In genomic region chr2:43129676-43130547, GRCh38 we compare ENCODE assay signal across 8 cellular contexts.
DNase-seq lines count a peak whose midpoint lies in the region; ATAC-seq, FAIRE-seq and TF ChIP-seq lines count a peak whose summit lies in the region.

No MANE protein-coding gene starts in this region.

- intact Hi-C loops in activated CD8-positive, alpha-beta T cell treated with anti-CD3 and anti-CD28 coated beads for 36 hours (cut with micrococcal nuclease) = loop anchor here (5.0 to 10.0 kb wide), 3 partner anchors 73 to 297 kb away; no protein-coding TSS in a partner anchor
- intact Hi-C loops in right cardiac atrium (cut with DNase I) = loop anchor here (5.0 to 10.0 kb wide), 3 partner anchors 97 to 355 kb away; partner anchors contain the start of gene ZFP36L2 (in 3 of the 4)

- peaks cover 83% of the 10 kb centered on the region for H3K4me1 Mint-ChIP-seq in activated CD8-positive, alpha-beta T cell treated with anti-CD3 and anti-CD28 coated beads for 36 hours (ENCODE audit: low read depth)
- peaks cover 66 to 93% of the 10 kb centered on the region in 2 donors for H3K4me1 Mint-ChIP-seq in stimulated activated naive B cell treated with anti-CD40 and anti-IgM and Interleukin-4, amounts not matched to agents 10 μg/mL and 1 μg/mL and 100 μg/mL, for 72 hours

- 49% methylated on average over 14 of the region's 14 CpGs for WGBS in right cardiac atrium

- peak; percentile 53 for DNase-seq in activated CD8-positive, alpha-beta T cell treated with anti-CD3 and anti-CD28 coated beads for 36 hours
- DNase-seq in right cardiac atrium = peak; percentile 51 to 79 (median 78)
- DNase-seq in stimulated activated naive B cell treated with anti-CD40 and anti-IgM and Interleukin-4, amounts not matched to agents 10 μg/mL and 1 μg/mL and 100 μg/mL, for 72 hours = peak; percentile 51
- DNase-seq in GM12892 (ENCODE audit: insufficient read length) = no peak
- DNase-seq in stimulated activated CD4-positive, alpha-beta T cell treated with anti-CD3 and anti-CD28 coated beads, Interleukin-12 subunit alpha, Interleukin-12 subunit beta, amount 100 ng/mL, for 4 hours = no peak
- DNase-seq in D721Med (ENCODE audit: insufficient read length, low spot score) = no peak
- DNase-seq in iPS-NIHi7 (ENCODE audit: extremely low spot score) = no peak

- H3K36me3 ChIP-seq in KMS-11 (ENCODE audit: insufficient read depth) = no peaks in the 10 kb centered on the region

- TF ChIP-seq CTCF in KMS-11 (conservative IDR thresholded peaks at IDR 0.05; ENCODE audit: low read depth, low read length) (no peak), D721Med (IDR thresholded peaks at IDR 0.05; ENCODE audit: insufficient read depth, missing control alignments) (no peak)
- no peak for TF ChIP-seq CTCF in activated CD8-positive, alpha-beta T cell treated with anti-CD3 and anti-CD28 coated beads for 36 hours (IDR thresholded peaks at IDR 0.05)

- H3K27ac ChIP-seq in KMS-11 (no peak overlapping the region), right cardiac atrium (ENCODE audit: low read length) (peak overlapping the region; percentile 22)

- no peak for ATAC-seq in activated CD8-positive, alpha-beta T cell treated with anti-CD3 and anti-CD28 coated beads for 36 hours
- peak; percentile 6 to 25 for ATAC-seq in right cardiac atrium
- ATAC-seq in stimulated activated naive B cell treated with anti-CD40 and anti-IgM and Interleukin-4, amounts not matched to agents 10 μg/mL and 1 μg/mL and 100 μg/mL, for 72 hours (replicated peaks) = peak; percentile 38 to 56

- H3K27me3 ChIP-seq in KMS-11 (ENCODE audit: insufficient read depth, low read depth) (no peaks in the 10 kb centered on the region), right cardiac atrium (ENCODE audit: control insufficient read depth, insufficient read depth) (no peaks in the 10 kb centered on the region)

- no peaks in the 10 kb centered on the region for H3K36me3 Mint-ChIP-seq in activated CD8-positive, alpha-beta T cell treated with anti-CD3 and anti-CD28 coated beads for 36 hours (ENCODE audit: low read depth)
- H3K36me3 Mint-ChIP-seq in stimulated activated naive B cell treated with anti-CD40 and anti-IgM and Interleukin-4, amounts not matched to agents 10 μg/mL and 1 μg/mL and 100 μg/mL, for 72 hours = no peaks in the 10 kb centered on the region

- H2AFZ ChIP-seq in KMS-11 (ENCODE audit: low read depth) = peak overlapping the region; percentile 20; the same call in 1 of the 2 replicates

- H3K9ac ChIP-seq in KMS-11 = no peak overlapping the region

- H3K27me3 Mint-ChIP-seq in activated CD8-positive, alpha-beta T cell treated with anti-CD3 and anti-CD28 coated beads for 36 hours = no peaks in the 10 kb centered on the region
- no peaks in the 10 kb centered on the region for H3K27me3 Mint-ChIP-seq in stimulated activated naive B cell treated with anti-CD40 and anti-IgM and Interleukin-4, amounts not matched to agents 10 μg/mL and 1 μg/mL and 100 μg/mL, for 72 hours

- no peaks in the 10 kb centered on the region for H4K20me1 ChIP-seq in KMS-11 (ENCODE audit: insufficient read depth)

- H3K9me3 ChIP-seq in right cardiac atrium (ENCODE audit: control insufficient read depth, low read length) = no peaks in the 10 kb centered on the region

- H3K4me2 ChIP-seq in KMS-11 = peak overlapping the region; percentile 91

- H3K27ac Mint-ChIP-seq in activated CD8-positive, alpha-beta T cell treated with anti-CD3 and anti-CD28 coated beads for 36 hours = peak overlapping the region; percentile 74
- H3K27ac Mint-ChIP-seq in stimulated activated naive B cell treated with anti-CD40 and anti-IgM and Interleukin-4, amounts not matched to agents 10 μg/mL and 1 μg/mL and 100 μg/mL, for 72 hours = peak overlapping the region; percentile 91

- peaks cover 74% of the 10 kb centered on the region for H3K4me1 ChIP-seq in KMS-11 (ENCODE audit: low read depth, poor library complexity, severe bottlenecking)
- peaks cover 12% of the 10 kb centered on the region for H3K4me1 ChIP-seq in right cardiac atrium (ENCODE audit: control insufficient read depth, insufficient read depth, low read length)

- H3K4me3 ChIP-seq in KMS-11 (IDR thresholded peaks at IDR 0.05; ENCODE audit: insufficient read depth, low read depth, low read length) (no peak overlapping the region), right cardiac atrium (ENCODE audit: low read length) (no peak overlapping the region)

- no peak for FAIRE-seq in GM12892 (lab: Jason Lieb, UNC)
- no peak for FAIRE-seq in D721Med (lab: Jason Lieb, UNC)

- peak overlapping the region; percentile 18 for H3K4me3 Mint-ChIP-seq in activated CD8-positive, alpha-beta T cell treated with anti-CD3 and anti-CD28 coated beads for 36 hours
- H3K4me3 Mint-ChIP-seq in stimulated activated naive B cell treated with anti-CD40 and anti-IgM and Interleukin-4, amounts not matched to agents 10 μg/mL and 1 μg/mL and 100 μg/mL, for 72 hours = peak overlapping the region; percentile 59 to 60

- CTCF ChIA-PET in activated CD8-positive, alpha-beta T cell treated with anti-CD3 and anti-CD28 coated beads for 36 hours (lab: Charles Lee) = interaction anchor here (0.9 to 24.5 kb wide), 10 partner anchors 10 to 354 kb away, joined by 3 to 647 read pairs (median 4); partner anchors contain the start of gene ZFP36L2

- H3K9me3 Mint-ChIP-seq in activated CD8-positive, alpha-beta T cell treated with anti-CD3 and anti-CD28 coated beads for 36 hours = no peaks in the 10 kb centered on the region
- no peaks in the 10 kb centered on the region for H3K9me3 Mint-ChIP-seq in stimulated activated naive B cell treated with anti-CD40 and anti-IgM and Interleukin-4, amounts not matched to agents 10 μg/mL and 1 μg/mL and 100 μg/mL, for 72 hours

- H3K79me2 ChIP-seq in KMS-11 (ENCODE audit: insufficient read depth, low read depth) = no peaks in the 10 kb centered on the region

- no peak for TF ChIP-seq POLR2A in GM12892 (IDR thresholded peaks at IDR 0.05; ENCODE audit: low read depth, low read length)

- POLR2A ChIA-PET in activated CD8-positive, alpha-beta T cell treated with anti-CD3 and anti-CD28 coated beads for 36 hours (lab: Charles Lee) = interaction anchor here (0.9 to 20.8 kb wide), 6 partner anchors 9 to 93 kb away, joined by 3 to 549 read pairs (median 8); partner anchors contain the start of gene ZFP36L2

Comparison
In these comparisons a context has a peak if more than half of its experiments do, and no peak if none do; other contexts are left out.
1. DNase-seq: peak in activated CD8-positive, alpha-beta T cell treated with anti-CD3 and anti-CD28 coated beads for 36 hours (single experiment), right cardiac atrium (3 of 3) and stimulated activated naive B cell treated with anti-CD40 and anti-IgM and Interleukin-4, amounts not matched to agents 10 μg/mL and 1 μg/mL and 100 μg/mL, for 72 hours (single experiment); none in GM12892 (single experiment), stimulated activated CD4-positive, alpha-beta T cell treated with anti-CD3 and anti-CD28 coated beads, Interleukin-12 subunit alpha, Interleukin-12 subunit beta, amount 100 ng/mL, for 4 hours (single experiment), D721Med (single experiment) and iPS-NIHi7 (single experiment).